20 cellular contexts compared by ENCODE assay signal in genomic region chr5:77355751-77356150, GRCh38.
DNase-seq lines count a peak whose midpoint lies in the region; ATAC-seq, FAIRE-seq and TF ChIP-seq lines count a peak whose summit lies in the region.
"Had no signal": no experiment of that assay in that cellular context is flagged by ENCODE, and none has a peak within 500 bp of the region (broad histone marks: within the 10 kb centered on the region; RNA-seq: fewer than 3 reads in every experiment).

No MANE protein-coding gene starts in this region.

- TF ChIP-seq RAD21 in HepG2 (CRISPR knock-in tag; IDR thresholded peaks at IDR 0.05) = no peak

- no peaks in the 10 kb centered on the region for H3K9me3 ChIP-seq in HepG2 (ENCODE audit: low read length)
- H3K9me3 ChIP-seq in uterus = no peaks in the 10 kb centered on the region

- no peak overlapping the region for H3K9ac ChIP-seq in HepG2 (ENCODE audit: insufficient read depth, low read depth, low read length)

- in situ Hi-C loops in HepG2 (cut with HindIII; ENCODE audit: extremely low pct_ligation_motif_present, low pct_unique_long_range_greater_than_20kb) = no loop called here

- POLR2A ChIA-PET in HepG2 (lab: Yijun Ruan, JAX) = no interaction called here

- CTCF ChIA-PET in HepG2 (lab: Yijun Ruan, JAX; ENCODE audit: low intra/inter-chr PET ratio, low total read pairs) = no interaction called here

- H3K4me2 ChIP-seq in HepG2 (ENCODE audit: low read depth, low read length) = no peak overlapping the region

- intact Hi-C loops in HepG2 (cut with micrococcal nuclease; ENCODE audit: unreplicated experiment) (no loop called here), uterus (cut with DNase I; ENCODE audit: low total_unique reads) (no loop called here)

- H3K36me3 ChIP-seq in HepG2 (replicated peaks in 1 of 2; ENCODE audit: control insufficient read depth in 1 of 2, insufficient read depth in 2 of 2, low read length in 2 of 2) (no peaks in the 10 kb centered on the region), uterus (no peaks in the 10 kb centered on the region)

- no peak overlapping the region for H3K4me3 ChIP-seq in HepG2 (replicated peaks in 1 of 3; ENCODE audit: insufficient read depth in 1 of 3, low read depth in 2 of 3, low read length in 3 of 3)
- no peak overlapping the region for H3K4me3 ChIP-seq in uterus

- TF ChIP-seq POLR2A in HepG2 (IDR thresholded peaks at IDR 0.05; ENCODE audit: insufficient read depth in 1 of 2, low read depth in 2 of 2, low read length in 2 of 2) (no peak), uterus (IDR thresholded peaks at IDR 0.05) (no peak)

- ATAC-seq in HepG2 (no peak), GM19395 (IDR thresholded peaks at IDR 0.05; ENCODE audit: unreplicated experiment) (no peak)
- ATAC-seq: Right ventricle myocardium inferior had no signal

- no peak for TF ChIP-seq CTCF in HepG2 (CRISPR knock-in tag; IDR thresholded peaks at IDR 0.05)
- no peak for TF ChIP-seq CTCF in uterus (IDR thresholded peaks at IDR 0.05)

- TF ChIP-seq EP300 in HepG2 (IDR thresholded peaks at IDR 0.05; ENCODE audit: low read depth in 2 of 2, low read length in 2 of 2) (no peak), HepG2 (CRISPR knock-in tag; IDR thresholded peaks at IDR 0.05; ENCODE audit: borderline replicate concordance) (no peak)

- BruUV-seq in HepG2 (replicated peaks; lab: Mats Ljungman, UMichigan) = no TSS peak

- H3K27ac ChIP-seq in HepG2 (ENCODE audit: extremely low read length, insufficient read depth, low read length) = no peak overlapping the region
- no peak overlapping the region for H3K27ac ChIP-seq in uterus

- no peaks in the 10 kb centered on the region for H3K79me2 ChIP-seq in HepG2 (ENCODE audit: insufficient read depth, low read length)

- H4K20me1 ChIP-seq in HepG2 (ENCODE audit: insufficient read depth, low read length) = no peaks in the 10 kb centered on the region

- FAIRE-seq in HepG2 (lab: Jason Lieb, UNC) = no peak
- FAIRE-seq: HTR-8/SVneo, RCC 7860 had no signal

- H2AFZ ChIP-seq in HepG2 (ENCODE audit: low read length) = no peak overlapping the region

- DNase-seq in NCI-H2196 (lab: John Stamatoyannopoulos, UW; ENCODE audit: unreplicated experiment) = peak; percentile 39
- DNase-seq in NCI-H2196 treated with DMSO at 0.1 percent for 48 hours (lab: John Stamatoyannopoulos, UW; ENCODE audit: unreplicated experiment) = no peak
- peak; percentile 83 for DNase-seq in NCI-H69 (lab: John Stamatoyannopoulos, UW)
- DNase-seq in HepG2 (ENCODE audit: low spot score) = no peak
- no peak for DNase-seq in T-helper 2 cell
- DNase-seq in Kasumi-1 (lab: John Stamatoyannopoulos, UW) = no peak
- DNase-seq in uterus = no peak
- DNase-seq: 8988T, COR-L47, DMS153, GF-D8, H7, HFFc6, NCI-H1105, NCI-H345, NCI-H524 treated with DMSO at 0.1 percent for 48 hours had no signal

- peaks cover 8% of the 10 kb centered on the region for H3K4me1 ChIP-seq in HepG2 (ENCODE audit: insufficient read depth, low read length)
- H3K4me1 ChIP-seq in uterus = no peaks in the 10 kb centered on the region

- H3K27me3 ChIP-seq in HepG2 (ENCODE audit: control insufficient read depth in 1 of 2, insufficient read depth in 2 of 2, low read length in 2 of 2) (no peaks in the 10 kb centered on the region; a peak in 2 of 5 replicates), uterus (no peaks in the 10 kb centered on the region)

TF ChIP-seq in HepG2, 621 proteins besides CTCF, POLR2A, EP300 and RAD21:
- peak; percentile 78; the same call in 1 of the 2 replicates for TF ChIP-seq SRF (IDR thresholded peaks at IDR 0.05; ENCODE audit: low read depth, low read length)
- TF ChIP-seq MBNL3 (CRISPR knock-in tag; conservative IDR thresholded peaks at IDR 0.05) = no peak
- no peak for TF ChIP-seq ZNF503 (CRISPR knock-in tag; IDR thresholded peaks at IDR 0.05)
- TF ChIP-seq ZBTB40 (IDR thresholded peaks at IDR 0.05) = no peak
- peak; percentile 98 for TF ChIP-seq ZBTB40 (CRISPR knock-in tag; IDR thresholded peaks at IDR 0.05)

Comparison
In these comparisons a context has a peak if more than half of its experiments do, and no peak if none do; other contexts are left out.
1. DNase-seq: peak in NCI-H2196 (single experiment) and NCI-H69 (single experiment); none in NCI-H2196 treated with DMSO at 0.1 percent for 48 hours (single experiment), HepG2 (single experiment), T-helper 2 cell (0 of 5), Kasumi-1 (0 of 2) and uterus (0 of 2).